Comparison of ENCODE assay signal across 19 cellular contexts in genomic region chr11:109859325-109859724, GRCh38.
DNase-seq lines count a peak whose midpoint lies in the region; ATAC-seq, FAIRE-seq and TF ChIP-seq lines count a peak whose summit lies in the region.
"Had no signal": no experiment of that assay in that cellular context is flagged by ENCODE, and none has a peak within 500 bp of the region (broad histone marks: within the 10 kb centered on the region; RNA-seq: fewer than 3 reads in every experiment).

No MANE protein-coding gene starts in this region.

- H3K9me3 ChIP-seq in astrocyte (ENCODE audit: insufficient read depth, low read depth, low read length) (no peaks in the 10 kb centered on the region), esophagus squamous epithelium (no peaks in the 10 kb centered on the region)
- H3K9me3 ChIP-seq: prostate gland, transverse colon had no signal

- 79 to 81% methylated on average over 2 of the region's 2 CpGs for WGBS in esophagus squamous epithelium, 2 donors

- H3K4me1 Mint-ChIP-seq in activated naive CD8-positive, alpha-beta T cell treated with anti-CD3 and anti-CD28 coated beads, Interleukin-2, amount 50 U/mL, for 24 hours = peaks cover 14% of the 10 kb centered on the region
- H3K4me1 Mint-ChIP-seq in activated naive CD8-positive, alpha-beta T cell treated with anti-CD3 and anti-CD28 coated beads for 36 hours = peaks cover 7% of the 10 kb centered on the region
- H3K4me1 Mint-ChIP-seq in astrocyte (ENCODE audit: low read depth, unreplicated experiment) (peaks cover 17% of the 10 kb centered on the region), mesothelial cell of epicardium (peaks cover 30% of the 10 kb centered on the region)

- intact Hi-C loops in esophagus squamous epithelium (cut with DNase I) = no loop called here

- H3K36me3 ChIP-seq in astrocyte (ENCODE audit: insufficient read depth, low read length) = no peaks in the 10 kb centered on the region
- no peaks in the 10 kb centered on the region for H3K36me3 ChIP-seq in esophagus squamous epithelium
- H3K36me3 ChIP-seq: prostate gland, transverse colon had no signal

- peak; percentile 45 for ATAC-seq in activated naive CD8-positive, alpha-beta T cell treated with anti-CD3 and anti-CD28 coated beads, Interleukin-2, amount 50 U/mL, for 24 hours
- ATAC-seq in activated naive CD4-positive, alpha-beta T cell treated with anti-CD3 and anti-CD28 coated beads, Interleukin-2, amount 50 U/mL, for 72 hours = no peak

- H3K4me3 ChIP-seq in astrocyte (ENCODE audit: insufficient read depth, low read depth, low read length) = no peak overlapping the region
- no peak overlapping the region for H3K4me3 ChIP-seq in esophagus squamous epithelium
- H3K4me3 ChIP-seq: prostate gland, SK-N-MC, transverse colon had no signal

- TF ChIP-seq CTCF in astrocyte (IDR thresholded peaks at IDR 0.05; ENCODE audit: insufficient read depth, low read depth, low read length) (no peak), esophagus squamous epithelium (IDR thresholded peaks at IDR 0.05) (no peak), mesothelial cell of epicardium (IDR thresholded peaks at IDR 0.05; ENCODE audit: unreplicated experiment) (no peak)

- no peaks in the 10 kb centered on the region for H3K79me2 ChIP-seq in astrocyte (ENCODE audit: insufficient read depth, low read length)

- peak; percentile 56 for FAIRE-seq in astrocyte (lab: Jason Lieb, UNC)
- FAIRE-seq: kidney, TTC549 had no signal

- no peak overlapping the region for H2AFZ ChIP-seq in astrocyte (ENCODE audit: low read depth, low read length)

- H3K27me3 Mint-ChIP-seq in activated naive CD8-positive, alpha-beta T cell treated with anti-CD3 and anti-CD28 coated beads, Interleukin-2, amount 50 U/mL, for 24 hours = no peaks in the 10 kb centered on the region
- no peaks in the 10 kb centered on the region for H3K27me3 Mint-ChIP-seq in activated naive CD8-positive, alpha-beta T cell treated with anti-CD3 and anti-CD28 coated beads for 36 hours
- no peaks in the 10 kb centered on the region for H3K27me3 Mint-ChIP-seq in astrocyte (ENCODE audit: low read depth, unreplicated experiment)
- H3K27me3 Mint-ChIP-seq in mesothelial cell of epicardium (ENCODE audit: low read depth) = no peaks in the 10 kb centered on the region
- H3K27me3 Mint-ChIP-seq: activated CD4-positive, alpha-beta memory T cell treated with anti-CD3 and anti-CD28 coated beads for 36 hours; brain had no signal

- H3K4me3 Mint-ChIP-seq in activated naive CD8-positive, alpha-beta T cell treated with anti-CD3 and anti-CD28 coated beads, Interleukin-2, amount 50 U/mL, for 24 hours = no peak overlapping the region
- no peak overlapping the region for H3K4me3 Mint-ChIP-seq in activated naive CD8-positive, alpha-beta T cell treated with anti-CD3 and anti-CD28 coated beads for 36 hours
- H3K4me3 Mint-ChIP-seq in astrocyte (ENCODE audit: unreplicated experiment) = no peak overlapping the region
- no peak overlapping the region for H3K4me3 Mint-ChIP-seq in mesothelial cell of epicardium
- H3K4me3 Mint-ChIP-seq: activated CD4-positive, alpha-beta memory T cell treated with anti-CD3 and anti-CD28 coated beads for 36 hours; brain had no signal

- H3K4me1 ChIP-seq in astrocyte (ENCODE audit: insufficient read depth, low read length) (peaks cover 10% of the 10 kb centered on the region), esophagus squamous epithelium (no peaks in the 10 kb centered on the region)
- H3K4me1 ChIP-seq: prostate gland, transverse colon had no signal

- no peak overlapping the region for H3K27ac Mint-ChIP-seq in activated naive CD8-positive, alpha-beta T cell treated with anti-CD3 and anti-CD28 coated beads, Interleukin-2, amount 50 U/mL, for 24 hours
- no peak overlapping the region for H3K27ac Mint-ChIP-seq in activated naive CD8-positive, alpha-beta T cell treated with anti-CD3 and anti-CD28 coated beads for 36 hours
- H3K27ac Mint-ChIP-seq in astrocyte (ENCODE audit: unreplicated experiment) = peak overlapping the region; percentile 22
- no peak overlapping the region for H3K27ac Mint-ChIP-seq in activated naive CD4-positive, alpha-beta T cell treated with anti-CD3 and anti-CD28 coated beads, Interleukin-2, amount 50 U/mL, for 72 hours
- no peak overlapping the region for H3K27ac Mint-ChIP-seq in mesothelial cell of epicardium
- H3K27ac Mint-ChIP-seq: activated CD4-positive, alpha-beta memory T cell treated with anti-CD3 and anti-CD28 coated beads for 36 hours; brain had no signal

- H3K9ac ChIP-seq in astrocyte (ENCODE audit: low read length) = no peak overlapping the region

- DNase-seq in activated naive CD8-positive, alpha-beta T cell treated with anti-CD3 and anti-CD28 coated beads, Interleukin-2, amount 50 U/mL, for 24 hours = no peak
- no peak for DNase-seq in activated naive CD8-positive, alpha-beta T cell treated with anti-CD3 and anti-CD28 coated beads for 36 hours
- peak; percentile 97 for DNase-seq in astrocyte (ENCODE audit: low read depth)
- peak; percentile 66 for DNase-seq in glomerular endothelial cell (ENCODE audit: extremely low read depth, low read depth, low spot score)
- no peak for DNase-seq in activated naive CD4-positive, alpha-beta T cell treated with anti-CD3 and anti-CD28 coated beads, Interleukin-2, amount 50 U/mL, for 72 hours (ENCODE audit: low spot score in 2 of 2)
- no peak for DNase-seq in esophagus squamous epithelium (lab: John Stamatoyannopoulos, UW)
- no peak for DNase-seq in NOMO-1 treated with DMSO at 0.1 percent for 48 hours (lab: John Stamatoyannopoulos, UW; ENCODE audit: unreplicated experiment)
- no peak for DNase-seq in mesothelial cell of epicardium (ENCODE audit: low spot score in 2 of 2, unreplicated experiment in 2 of 2)
- DNase-seq: 8988T; activated CD4-positive, alpha-beta memory T cell treated with anti-CD3 and anti-CD28 coated beads for 36 hours; effector CD8-positive, alpha-beta T cell; kidney; NCI-H1417; NCI-H345; transverse colon had no signal

- no peaks in the 10 kb centered on the region for H3K36me3 Mint-ChIP-seq in activated naive CD8-positive, alpha-beta T cell treated with anti-CD3 and anti-CD28 coated beads, Interleukin-2, amount 50 U/mL, for 24 hours (ENCODE audit: low read depth)
- H3K36me3 Mint-ChIP-seq in activated naive CD8-positive, alpha-beta T cell treated with anti-CD3 and anti-CD28 coated beads for 36 hours = no peaks in the 10 kb centered on the region
- H3K36me3 Mint-ChIP-seq in astrocyte (ENCODE audit: low read depth, unreplicated experiment) = no peaks in the 10 kb centered on the region
- H3K36me3 Mint-ChIP-seq in activated naive CD4-positive, alpha-beta T cell treated with anti-CD3 and anti-CD28 coated beads, Interleukin-2, amount 50 U/mL, for 72 hours = no peaks in the 10 kb centered on the region
- peaks cover 4% of the 10 kb centered on the region for H3K36me3 Mint-ChIP-seq in mesothelial cell of epicardium
- H3K36me3 Mint-ChIP-seq: activated CD4-positive, alpha-beta memory T cell treated with anti-CD3 and anti-CD28 coated beads for 36 hours; brain had no signal

- no peaks in the 10 kb centered on the region for H3K27me3 ChIP-seq in astrocyte (ENCODE audit: insufficient read depth, low read length)
- no peaks in the 10 kb centered on the region for H3K27me3 ChIP-seq in esophagus squamous epithelium
- H3K27me3 ChIP-seq: transverse colon had no signal

- H3K4me2 ChIP-seq in astrocyte (ENCODE audit: low read length) = peak overlapping the region; percentile 5

- H3K9me3 Mint-ChIP-seq in activated naive CD8-positive, alpha-beta T cell treated with anti-CD3 and anti-CD28 coated beads, Interleukin-2, amount 50 U/mL, for 24 hours = no peaks in the 10 kb centered on the region
- H3K9me3 Mint-ChIP-seq in activated naive CD8-positive, alpha-beta T cell treated with anti-CD3 and anti-CD28 coated beads for 36 hours = no peaks in the 10 kb centered on the region
- H3K9me3 Mint-ChIP-seq in astrocyte (ENCODE audit: unreplicated experiment) (no peaks in the 10 kb centered on the region), mesothelial cell of epicardium (peaks cover 17% of the 10 kb centered on the region)
- no peaks in the 10 kb centered on the region for H3K9me3 Mint-ChIP-seq in activated naive CD4-positive, alpha-beta T cell treated with anti-CD3 and anti-CD28 coated beads, Interleukin-2, amount 50 U/mL, for 72 hours
- H3K9me3 Mint-ChIP-seq: activated CD4-positive, alpha-beta memory T cell treated with anti-CD3 and anti-CD28 coated beads for 36 hours had no signal

- H3K27ac ChIP-seq in astrocyte (ENCODE audit: low read depth, low read length) = peak overlapping the region; percentile 12
- H3K27ac ChIP-seq in esophagus squamous epithelium = no peak overlapping the region
- H3K27ac ChIP-seq: prostate gland, SK-N-MC, transverse colon had no signal

- no peak for TF ChIP-seq POLR2A in esophagus squamous epithelium (IDR thresholded peaks at IDR 0.05)

- no peaks in the 10 kb centered on the region for H4K20me1 ChIP-seq in astrocyte (ENCODE audit: insufficient read depth, low read length)

Comparison
In these comparisons a context has a peak if more than half of its experiments do, and no peak if none do; other contexts are left out.
1. DNase-seq: peak in astrocyte (single experiment) and glomerular endothelial cell (single experiment); none in activated naive CD8-positive, alpha-beta T cell treated with anti-CD3 and anti-CD28 coated beads, Interleukin-2, amount 50 U/mL, for 24 hours (single experiment), activated naive CD8-positive, alpha-beta T cell treated with anti-CD3 and anti-CD28 coated beads for 36 hours (single experiment), activated naive CD4-positive, alpha-beta T cell treated with anti-CD3 and anti-CD28 coated beads, Interleukin-2, amount 50 U/mL, for 72 hours (0 of 2), esophagus squamous epithelium (single experiment), NOMO-1 treated with DMSO at 0.1 percent for 48 hours (single experiment) and mesothelial cell of epicardium (0 of 2).